In genomic region chr2:231800493-231801091, GRCh38 we compare ENCODE assay signal across 8 cellular contexts. TPM values are rescaled to one million over a fixed set of nuclear protein-coding genes. Genes with fewer than 3 reads are reported as not detected.
DNase-seq lines count a peak whose midpoint lies in the region; ATAC-seq, FAIRE-seq and TF ChIP-seq lines count a peak whose summit lies in the region.

No MANE protein-coding gene starts in this region.

- intact Hi-C loops in PC-9 (cut with micrococcal nuclease; ENCODE audit: unreplicated experiment), result loop anchor here (5.0 kb wide), 1 partner anchor 642 kb away; no protein-coding TSS in a partner anchor
- intact Hi-C loops in GM12878 (cut with micrococcal nuclease; ENCODE audit: unreplicated experiment), result no loop called here

- FAIRE-seq in A549 (lab: Jason Lieb, UNC), result no peak
- no peak for FAIRE-seq in GM12878 (lab: Jason Lieb, UNC)

- H3K79me2 ChIP-seq in PC-9 (ENCODE audit: low read depth) (peaks cover 13% of the 10 kb centered on the region; the same call in 1 of the 2 replicates), GM12878 (ENCODE audit: control insufficient read depth, insufficient read depth, low read length) (no peaks in the 10 kb centered on the region)

- CTCF ChIA-PET in A549 (lab: Yijun Ruan, JAX), result interaction anchor here (0.7 to 4.2 kb wide), 19 partner anchors 10 to 742 kb away, joined by 3 to 30 read pairs (median 4); partner anchors contain the start of gene COPS7B
- CTCF ChIA-PET in PC-9 (lab: Charles Lee), result interaction anchor here (0.5 kb wide), 2 partner anchors 34 to 107 kb away, joined by 7 read pairs; no protein-coding TSS in a partner anchor
- CTCF ChIA-PET in GM12878 (lab: Yijun Ruan, JAX), result interaction anchor here (0.7 to 2.3 kb wide), 19 partner anchors 10 to 528 kb away, joined by 3 to 10 read pairs (median 4); no protein-coding TSS in a partner anchor

- POLR2A ChIA-PET in A549 (lab: Yijun Ruan, JAX) (no interaction called here), PC-9 (lab: Charles Lee; ENCODE audit: unreplicated experiment) (interaction anchor here (0.6 kb wide), 2 partner anchors 16 to 54 kb away, joined by 3 to 4 read pairs; no protein-coding TSS in a partner anchor), GM12878 (lab: Charles Lee) (interaction anchor here (1.4 kb wide), 1 partner anchor 86 kb away, joined by 3 read pairs; no protein-coding TSS in a partner anchor)

- no peak overlapping the region for H3K9ac ChIP-seq in GM12878 (ENCODE audit: control insufficient read depth, insufficient read depth, low read length)
- H3K9ac ChIP-seq in liver (ENCODE audit: low read depth in 1 of 2, low read length in 2 of 2), result no peak overlapping the region

- TF ChIP-seq RAD21 in A549 (conservative IDR thresholded peaks at IDR 0.05 in 1 of 2, IDR thresholded peaks at IDR 0.05 in 1 of 2) (peak; percentile 28 to 52; a peak in 2 of 5 replicates), GM12878 (IDR thresholded peaks at IDR 0.05; ENCODE audit: insufficient read depth, low read depth, low read length) (0 out of 2 replicates have a peak, but pooled peaks have one; percentile 26), liver (IDR thresholded peaks at IDR 0.05) (peak; percentile 63 to 75)

- WGBS in A549 (ENCODE audit: missing lambda C conversion rate), result 26% methylated on average over 6 of the region's 6 CpGs
- WGBS in GM12878 (ENCODE audit: insufficient coverage, insufficient replicate concordance, low lambda C conversion rate, missing lambda C conversion rate), result 58% methylated on average over 6 of the region's 6 CpGs
- WGBS in liver, result 45% methylated on average over 6 of the region's 6 CpGs
- WGBS in upper lobe of left lung, 2 donors, result 59 to 63% methylated on average over 6 of the region's 6 CpGs

- H3K27me3 ChIP-seq in PC-9 (ENCODE audit: insufficient read depth, low read depth), result no peaks in the 10 kb centered on the region
- H3K27me3 ChIP-seq in GM12878 (replicated peaks in 1 of 2; ENCODE audit: control insufficient read depth in 2 of 2, insufficient read depth in 2 of 2, low read length in 1 of 2), result no peaks in the 10 kb centered on the region
- H3K27me3 ChIP-seq in liver (ENCODE audit: control insufficient read depth in 4 of 4, insufficient read depth in 4 of 4, low read length in 3 of 4), result no peaks in the 10 kb centered on the region
- no peaks in the 10 kb centered on the region for H3K27me3 ChIP-seq in upper lobe of left lung

- no peak overlapping the region for H3K4me2 ChIP-seq in A549
- H3K4me2 ChIP-seq in PC-9, result no peak overlapping the region
- H3K4me2 ChIP-seq in GM12878 (ENCODE audit: control insufficient read depth, insufficient read depth), result no peak overlapping the region

- TF ChIP-seq EP300 in A549 (IDR thresholded peaks at IDR 0.05) (no peak), GM12878 (IDR thresholded peaks at IDR 0.05; ENCODE audit: borderline replicate concordance in 1 of 2, control insufficient read depth in 1 of 2, low read depth in 2 of 2, low read length in 2 of 2) (no peak), upper lobe of left lung (IDR thresholded peaks at IDR 0.05) (no peak)

- DNase-seq in A549 (ENCODE audit: low read depth in 1 of 2, low spot score in 1 of 2) (peak; percentile 15 to 49), PC-9 (peak in 1 of 2 experiments; percentile 23), GM12878 (ENCODE audit: low read depth, low spot score) (no peak), upper lobe of left lung (peak; percentile 9 to 25), cerebellum (ENCODE audit: low spot score) (no peak)

- H3K4me1 ChIP-seq in A549 (peaks cover 5% of the 10 kb centered on the region; the same call in 1 of the 3 replicates), PC-9 (replicated peaks; ENCODE audit: insufficient read depth) (no peaks in the 10 kb centered on the region), GM12878 (ENCODE audit: control insufficient read depth, insufficient read depth, low read length) (no peaks in the 10 kb centered on the region), liver (ENCODE audit: control insufficient read depth in 4 of 4, insufficient read depth in 4 of 4, low read length in 3 of 4) (peaks cover 0 to 8% (median under 1%) of the 10 kb centered on the region in 4 donors), upper lobe of left lung (no peaks in the 10 kb centered on the region)

- SMC1A ChIA-PET in GM12878 (lab: Charles Lee; ENCODE audit: uncharacterized antibody, unreplicated experiment), result interaction anchor here (1.0 to 1.6 kb wide), 5 partner anchors 17 to 100 kb away, joined by 3 to 6 read pairs (median 3); partner anchors contain the start of gene PDE6D

- peak; percentile 68 for TF ChIP-seq CTCF in A549 (IDR thresholded peaks at IDR 0.05)
- peak; percentile 76 for TF ChIP-seq CTCF in GM12873 (IDR thresholded peaks at IDR 0.05; ENCODE audit: insufficient read depth, low read depth, low read length, missing control alignments)
- peak; percentile 76 for TF ChIP-seq CTCF in PC-9 (conservative IDR thresholded peaks at IDR 0.05)
- peak; percentile 55 to 78 (median 73) for TF ChIP-seq CTCF in GM12878 (IDR thresholded peaks at IDR 0.05 in 2 of 3, conservative IDR thresholded peaks at IDR 0.05 in 1 of 3; ENCODE audit: control insufficient read depth in 2 of 3, extremely low read depth in 1 of 3, insufficient read depth in 1 of 3, low read depth in 3 of 3, low read length in 3 of 3)
- TF ChIP-seq CTCF in liver (IDR thresholded peaks at IDR 0.05; ENCODE audit: low read depth, low read length, missing input control), result peak; percentile 82
- peak in 4 of 6 experiments; percentile 19 to 51 (median 40) for TF ChIP-seq CTCF in upper lobe of left lung (IDR thresholded peaks at IDR 0.05)

- ATAC-seq in A549 (peak; percentile 74 to 85; a peak in 5 of 6 replicates), GM12878 (peak; percentile 86), upper lobe of left lung (ENCODE audit: low FRiP score in 2 of 2) (peak in 1 of 2 donors; percentile 48), HG03439 (IDR thresholded peaks at IDR 0.05; ENCODE audit: unreplicated experiment) (no peak)

- H4K20me1 ChIP-seq in PC-9 (ENCODE audit: insufficient read depth) (peaks cover 24% of the 10 kb centered on the region), GM12878 (ENCODE audit: control insufficient read depth, insufficient read depth) (no peaks in the 10 kb centered on the region)

- H3K9me2 ChIP-seq in PC-9 (ENCODE audit: insufficient read depth), result no peaks in the 10 kb centered on the region

- H2AFZ ChIP-seq in PC-9 (no peak overlapping the region), GM12878 (ENCODE audit: control insufficient read depth, low read depth, low read length) (no peak overlapping the region)

- RAD21 ChIA-PET in GM12878 (lab: Charles Lee; ENCODE audit: unreplicated experiment), result no interaction called here

- H3F3A ChIP-seq in PC-9 (ENCODE audit: insufficient read depth, low read depth), result no peaks in the 10 kb centered on the region; the same call in none of the 2 replicates

- H3K27ac ChIP-seq in A549 (no peak overlapping the region), PC-9 (no peak overlapping the region), GM12878 (ENCODE audit: control insufficient read depth, insufficient read depth) (no peak overlapping the region), liver (ENCODE audit: low read depth in 1 of 2, low read length in 2 of 2) (no peak overlapping the region), upper lobe of left lung (no peak overlapping the region)

- no peak overlapping the region for H3K4me3 ChIP-seq in A549
- no peak overlapping the region for H3K4me3 ChIP-seq in PC-9
- H3K4me3 ChIP-seq in GM12878, result no peak overlapping the region
- H3K4me3 ChIP-seq in liver (ENCODE audit: low read depth in 1 of 3, low read length in 3 of 3), result no peak overlapping the region
- no peak overlapping the region for H3K4me3 ChIP-seq in upper lobe of left lung

- no TSS peak for BruUV-seq in PC-9 (replicated peaks; lab: Mats Ljungman, UMichigan)
- BruUV-seq in GM12878 (replicated peaks; lab: Mats Ljungman, UMichigan), result no TSS peak

- H3K36me3 ChIP-seq in PC-9 (ENCODE audit: low read depth) (peaks cover 43% of the 10 kb centered on the region), GM12878 (ENCODE audit: control insufficient read depth in 2 of 2, insufficient read depth in 2 of 2, low read length in 1 of 2) (peaks cover 18 to 21% of the 10 kb centered on the region in 2 experiments), liver (ENCODE audit: control insufficient read depth in 4 of 4, insufficient read depth in 3 of 4, low read depth in 1 of 4, low read length in 3 of 4) (peaks cover 11 to 51% (median 37%) of the 10 kb centered on the region in 4 donors), upper lobe of left lung (peaks cover 7 to 83% (median 59%) of the 10 kb centered on the region in 4 donors)

- TF ChIP-seq POLR2A in A549 (IDR thresholded peaks at IDR 0.05; ENCODE audit: low read length) (no peak), GM12878 (IDR thresholded peaks at IDR 0.05; ENCODE audit: low read depth, low read length) (no peak), upper lobe of left lung (IDR thresholded peaks at IDR 0.05) (no peak)

- in situ Hi-C loops in GM12878 (cut with MboI), result no loop called here

- H3K9me3 ChIP-seq in A549 (no peaks in the 10 kb centered on the region), PC-9 (ENCODE audit: insufficient read depth, low read depth) (no peaks in the 10 kb centered on the region), GM12878 (replicated peaks; ENCODE audit: control insufficient read depth, insufficient read depth, low read length) (no peaks in the 10 kb centered on the region), liver (ENCODE audit: control insufficient read depth in 4 of 4, low read length in 3 of 4) (no peaks in the 10 kb centered on the region), upper lobe of left lung (no peaks in the 10 kb centered on the region)

RNA-seq across cellular contexts. Expression of gene COPS7B, which starts 14.3 kb away (rescaled TPM):
- polyA plus RNA-seq in A549 (2011; rRNA removed) (54.9 and 63.4 TPM in 2 replicates), A549 (2017; fragmentation: RNase III; extraction: RNeasy Plus Mini Kit Qiagen cat#74134 plus additional on column Dnase treatment) (29.4 to 34.3 TPM (median 33.4 TPM) in 3 replicates), GM12878 (2011; rRNA removed) (46.6 and 58.8 TPM in 2 replicates), GM12878 (2014; fragmentation: Illumina TruSeq; extraction: Trizol) (28.5 and 39.0 TPM in 2 replicates), GM12878 (2014; fragmentation: Nextera tagmentation; extraction: Ambion mirVana) (1 to 10 TPM; 6.3 to 9.6 TPM), GM12878 (2014; rRNA removed) (46.6 and 50.3 TPM in 2 replicates), GM12878 (2016; fragmentation: Nextera tagmentation; extraction: Ambion mirVana) (10 to 100 TPM; 42.8 to 44.1 TPM), liver (10 to 100 TPM in 1 of 2 donors, 1 to 10 TPM in 1; 9.8 to 10.8 TPM)
- 44.1 and 54.5 TPM in 2 replicates for polyA plus RNA-seq in A549 (2012; cell fraction: cytosol; rRNA removed)
- 76.0 and 92.4 TPM in 2 replicates for polyA plus RNA-seq in A549 (2012; cell fraction: nucleus; rRNA removed)
- polyA minus RNA-seq in A549 (2011; rRNA and poly(A)+ RNA removed), result 40.7 and 42.0 TPM in 2 replicates
- total RNA-seq in PC-9 (2021) (46.3 and 52.9 TPM in 2 replicates), GM12878 (2014; rRNA removed) (30.6 and 40.2 TPM in 2 replicates), GM12878 (2014; rRNA removed; fragmentation: Illumina TruSeq; extraction: Trizol) (17.6 and 18.0 TPM in 2 replicates), GM12878 (2021) (37.1 and 40.6 TPM in 2 replicates), liver (10 to 100 TPM in 1 of 2 donors, 1 to 10 TPM in 1; 8.7 to 13.5 TPM), upper lobe of left lung (10 to 100 TPM; 23.1 to 91.1 (median 28.2) TPM), cerebellum (25.0 TPM)
- 55.7 and 60.4 TPM in 2 replicates for total RNA-seq in GM12878 (2013; cell fraction: nucleolus; rRNA removed)
- polyA plus RNA-seq in GM12878 (2011; ENCODE audit: low read depth), result 21.9 TPM
- polyA plus RNA-seq in GM12878 (2011; cell fraction: cytosol; rRNA removed), result 60.4 and 61.3 TPM in 2 replicates
- 87.3 and 94.7 TPM in 2 replicates for polyA plus RNA-seq in GM12878 (2011; cell fraction: nucleus; rRNA removed)
- 23.0 and 28.6 TPM in 2 replicates for polyA plus RNA-seq in GM12878 (2012)
- polyA minus RNA-seq in GM12878 (2011; rRNA and poly(A)+ RNA removed), result 33.9 and 37.1 TPM in 2 replicates
- 17.0 and 17.6 TPM in 2 replicates for polyA minus RNA-seq in GM12878 (2011; cell fraction: cytosol; rRNA and poly(A)+ RNA removed)
- polyA minus RNA-seq in GM12878 (2011; cell fraction: nucleus; rRNA and poly(A)+ RNA removed), result 18.7 and 28.3 TPM in 2 replicates

RNA-seq across cellular contexts. Expression of gene PDE6D, which starts 19.5 kb away (rescaled TPM):
- polyA plus RNA-seq in A549 (2011; rRNA removed), result 51.3 and 56.0 TPM in 2 replicates
- 27.7 and 33.0 TPM in 2 replicates for polyA plus RNA-seq in A549 (2012; cell fraction: cytosol; rRNA removed)
- polyA plus RNA-seq in A549 (2012; cell fraction: nucleus; rRNA removed), result 10.9 and 15.6 TPM in 2 replicates
- polyA plus RNA-seq in A549 (2017; fragmentation: RNase III; extraction: RNeasy Plus Mini Kit Qiagen cat#74134 plus additional on column Dnase treatment), result 20.9 to 27.4 TPM (median 27.3 TPM) in 3 replicates
- polyA minus RNA-seq in A549 (2011; rRNA and poly(A)+ RNA removed), result 16.4 and 16.9 TPM in 2 replicates
- 32.2 and 32.9 TPM in 2 replicates for total RNA-seq in PC-9 (2021)
- total RNA-seq in GM12878 (2013; cell fraction: nucleolus; rRNA removed), result 32.4 and 37.4 TPM in 2 replicates
- total RNA-seq in GM12878 (2014; rRNA removed), result 51.1 and 56.9 TPM in 2 replicates
- 46.0 and 48.0 TPM in 2 replicates for total RNA-seq in GM12878 (2014; rRNA removed; fragmentation: Illumina TruSeq; extraction: Trizol)
- 39.2 and 42.6 TPM in 2 replicates for total RNA-seq in GM12878 (2021)
- 27.4 TPM for polyA plus RNA-seq in GM12878 (2011; ENCODE audit: low read depth)
- 62.5 and 66.9 TPM in 2 replicates for polyA plus RNA-seq in GM12878 (2011; rRNA removed)
- 51.4 and 53.3 TPM in 2 replicates for polyA plus RNA-seq in GM12878 (2011; cell fraction: cytosol; rRNA removed)
- polyA plus RNA-seq in GM12878 (2011; cell fraction: nucleus; rRNA removed), result 20.3 and 28.7 TPM in 2 replicates
- 22.3 and 25.5 TPM in 2 replicates for polyA plus RNA-seq in GM12878 (2012)
- polyA plus RNA-seq in GM12878 (2014; fragmentation: Illumina TruSeq; extraction: Trizol), result 66.2 and 86.5 TPM in 2 replicates
- polyA plus RNA-seq in GM12878 (2014; fragmentation: Nextera tagmentation; extraction: Ambion mirVana), result 10 to 100 TPM in 1 of 2 experiments, 1 to 10 TPM in 1; 8.2 to 15.9 TPM
- polyA plus RNA-seq in GM12878 (2014; rRNA removed), result 47.2 and 61.3 TPM in 2 replicates
- polyA plus RNA-seq in GM12878 (2016; fragmentation: Nextera tagmentation; extraction: Ambion mirVana), result 10 to 100 TPM; 68.9 to 69.4 TPM
- 23.3 and 31.5 TPM in 2 replicates for polyA minus RNA-seq in GM12878 (2011; rRNA and poly(A)+ RNA removed)
- polyA minus RNA-seq in GM12878 (2011; cell fraction: cytosol; rRNA and poly(A)+ RNA removed), result 5.5 and 7.0 TPM in 2 replicates
- polyA minus RNA-seq in GM12878 (2011; cell fraction: nucleus; rRNA and poly(A)+ RNA removed), result 6.2 and 8.4 TPM in 2 replicates
- 1 to 10 TPM; 6.6 to 7.1 TPM for total RNA-seq in liver
- 1 to 10 TPM; 6.9 to 8.5 TPM for polyA plus RNA-seq in liver
- total RNA-seq in upper lobe of left lung, result 10 to 100 TPM; 10.5 to 22.8 (median 17.4) TPM
- total RNA-seq in cerebellum, result 30.8 TPM

Comparison
In these comparisons a context has a peak if more than half of its experiments do, and no peak if none do; other contexts are left out.
1. DNase-seq: peak in A549 (2 of 2) and upper lobe of left lung (2 of 2); none in GM12878 (single experiment) and cerebellum (single experiment).
2. Of the 24 proteins assayed by ChIP-seq in both GM12878 and A549: peak only in GM12878: SMC3; only in A549: none; in both: CTCF and RAD21; in neither: 21.
3. Peak in every context shown above with its lines, with median percentiles within 50 percentile points of each other: CTCF ChIP-seq.